20 cellular contexts compared by ENCODE assay signal in genomic region chr14:43143106-43143505, GRCh38.
"Had no signal": no experiment of that assay in that cellular context is flagged by ENCODE, and none has a peak within 500 bp of the region (broad histone marks: within the 10 kb centered on the region; RNA-seq: fewer than 3 reads in every experiment).

No MANE protein-coding gene starts in this region.

- H3K9me3 ChIP-seq: SK-N-SH had no signal

- H3K4me3 ChIP-seq: K562 had no signal

- H3K27ac ChIP-seq: HL-60, KMS-11, RWPE1 had no signal

- DNase-seq: MV-4-11; NCI-H1048; NCI-H1105; NCI-H187; NCI-H2029 treated with DMSO at 0.1 percent for 48 hours; NCI-H2227 treated with DMSO at 0.1 percent for 48 hours; NCI-H524; NCI-H526 treated with DMSO at 0.1 percent for 48 hours; NCI-H748 treated with DMSO at 0.1 percent for 48 hours; NK-92 treated with Interleukin-12 subunit alpha and Interleukin-12 subunit beta, amount 100 ng/mL, for 24 hours; PC-3; SHP77; SK-N-SH; SW 1271; T-cell had no signal

- H3K4me2 ChIP-seq: KMS-11, SK-N-SH had no signal

- ATAC-seq: K562, Panc1, PC-3, T-cell had no signal
